In genomic region chr10:124292911-124293640, GRCh38 we compare ENCODE assay signal across 1 cellular context.
TF ChIP-seq lines count a peak whose summit lies in the region.

No MANE protein-coding gene starts in this region.

TF ChIP-seq in GM23338, 12 proteins besides CTCF, POLR2A, EP300 and RAD21:
- TF ChIP-seq, protein P1, sequence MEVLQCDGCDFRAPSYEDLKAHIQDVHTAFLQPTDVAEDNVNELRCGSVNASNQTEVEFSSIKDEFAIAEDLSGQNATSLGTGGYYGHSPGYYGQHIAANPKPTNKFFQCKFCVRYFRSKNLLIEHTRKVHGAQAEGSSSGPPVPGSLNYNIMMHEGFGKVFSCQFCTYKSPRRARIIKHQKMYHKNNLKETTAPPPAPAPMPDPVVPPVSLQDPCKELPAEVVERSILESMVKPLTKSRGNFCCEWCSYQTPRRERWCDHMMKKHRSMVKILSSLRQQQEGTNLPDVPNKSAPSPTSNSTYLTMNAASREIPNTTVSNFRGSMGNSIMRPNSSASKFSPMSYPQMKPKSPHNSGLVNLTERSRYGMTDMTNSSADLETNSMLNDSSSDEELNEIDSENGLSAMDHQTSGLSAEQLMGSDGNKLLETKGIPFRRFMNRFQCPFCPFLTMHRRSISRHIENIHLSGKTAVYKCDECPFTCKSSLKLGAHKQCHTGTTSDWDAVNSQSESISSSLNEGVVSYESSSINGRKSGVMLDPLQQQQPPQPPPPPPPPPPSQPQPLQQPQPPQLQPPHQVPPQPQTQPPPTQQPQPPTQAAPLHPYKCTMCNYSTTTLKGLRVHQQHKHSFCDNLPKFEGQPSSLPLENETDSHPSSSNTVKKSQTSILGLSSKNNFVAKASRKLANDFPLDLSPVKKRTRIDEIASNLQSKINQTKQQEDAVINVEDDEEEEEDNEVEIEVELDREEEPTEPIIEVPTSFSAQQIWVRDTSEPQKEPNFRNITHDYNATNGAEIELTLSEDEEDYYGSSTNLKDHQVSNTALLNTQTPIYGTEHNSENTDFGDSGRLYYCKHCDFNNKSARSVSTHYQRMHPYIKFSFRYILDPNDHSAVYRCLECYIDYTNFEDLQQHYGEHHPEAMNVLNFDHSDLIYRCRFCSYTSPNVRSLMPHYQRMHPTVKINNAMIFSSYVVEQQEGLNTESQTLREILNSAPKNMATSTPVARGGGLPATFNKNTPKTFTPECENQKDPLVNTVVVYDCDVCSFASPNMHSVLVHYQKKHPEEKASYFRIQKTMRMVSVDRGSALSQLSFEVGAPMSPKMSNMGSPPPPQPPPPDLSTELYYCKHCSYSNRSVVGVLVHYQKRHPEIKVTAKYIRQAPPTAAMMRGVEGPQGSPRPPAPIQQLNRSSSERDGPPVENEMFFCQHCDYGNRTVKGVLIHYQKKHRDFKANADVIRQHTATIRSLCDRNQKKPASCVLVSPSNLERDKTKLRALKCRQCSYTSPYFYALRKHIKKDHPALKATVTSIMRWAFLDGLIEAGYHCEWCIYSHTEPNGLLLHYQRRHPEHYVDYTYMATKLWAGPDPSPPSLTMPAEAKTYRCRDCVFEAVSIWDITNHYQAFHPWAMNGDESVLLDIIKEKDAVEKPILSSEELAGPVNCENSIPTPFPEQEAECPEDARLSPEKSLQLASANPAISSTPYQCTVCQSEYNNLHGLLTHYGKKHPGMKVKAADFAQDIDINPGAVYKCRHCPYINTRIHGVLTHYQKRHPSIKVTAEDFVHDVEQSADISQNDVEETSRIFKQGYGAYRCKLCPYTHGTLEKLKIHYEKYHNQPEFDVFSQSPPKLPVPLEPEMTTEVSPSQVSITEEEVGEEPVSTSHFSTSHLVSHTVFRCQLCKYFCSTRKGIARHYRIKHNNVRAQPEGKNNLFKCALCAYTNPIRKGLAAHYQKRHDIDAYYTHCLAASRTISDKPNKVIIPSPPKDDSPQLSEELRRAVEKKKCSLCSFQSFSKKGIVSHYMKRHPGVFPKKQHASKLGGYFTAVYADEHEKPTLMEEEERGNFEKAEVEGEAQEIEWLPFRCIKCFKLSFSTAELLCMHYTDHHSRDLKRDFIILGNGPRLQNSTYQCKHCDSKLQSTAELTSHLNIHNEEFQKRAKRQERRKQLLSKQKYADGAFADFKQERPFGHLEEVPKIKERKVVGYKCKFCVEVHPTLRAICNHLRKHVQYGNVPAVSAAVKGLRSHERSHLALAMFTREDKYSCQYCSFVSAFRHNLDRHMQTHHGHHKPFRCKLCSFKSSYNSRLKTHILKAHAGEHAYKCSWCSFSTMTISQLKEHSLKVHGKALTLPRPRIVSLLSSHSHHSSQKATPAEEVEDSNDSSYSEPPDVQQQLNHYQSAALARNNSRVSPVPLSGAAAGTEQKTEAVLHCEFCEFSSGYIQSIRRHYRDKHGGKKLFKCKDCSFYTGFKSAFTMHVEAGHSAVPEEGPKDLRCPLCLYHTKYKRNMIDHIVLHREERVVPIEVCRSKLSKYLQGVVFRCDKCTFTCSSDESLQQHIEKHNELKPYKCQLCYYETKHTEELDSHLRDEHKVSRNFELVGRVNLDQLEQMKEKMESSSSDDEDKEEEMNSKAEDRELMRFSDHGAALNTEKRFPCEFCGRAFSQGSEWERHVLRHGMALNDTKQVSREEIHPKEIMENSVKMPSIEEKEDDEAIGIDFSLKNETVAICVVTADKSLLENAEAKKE (CRISPR knock-in tag; IDR thresholded peaks at IDR 0.05), result no peak
- TF ChIP-seq, protein P2, sequence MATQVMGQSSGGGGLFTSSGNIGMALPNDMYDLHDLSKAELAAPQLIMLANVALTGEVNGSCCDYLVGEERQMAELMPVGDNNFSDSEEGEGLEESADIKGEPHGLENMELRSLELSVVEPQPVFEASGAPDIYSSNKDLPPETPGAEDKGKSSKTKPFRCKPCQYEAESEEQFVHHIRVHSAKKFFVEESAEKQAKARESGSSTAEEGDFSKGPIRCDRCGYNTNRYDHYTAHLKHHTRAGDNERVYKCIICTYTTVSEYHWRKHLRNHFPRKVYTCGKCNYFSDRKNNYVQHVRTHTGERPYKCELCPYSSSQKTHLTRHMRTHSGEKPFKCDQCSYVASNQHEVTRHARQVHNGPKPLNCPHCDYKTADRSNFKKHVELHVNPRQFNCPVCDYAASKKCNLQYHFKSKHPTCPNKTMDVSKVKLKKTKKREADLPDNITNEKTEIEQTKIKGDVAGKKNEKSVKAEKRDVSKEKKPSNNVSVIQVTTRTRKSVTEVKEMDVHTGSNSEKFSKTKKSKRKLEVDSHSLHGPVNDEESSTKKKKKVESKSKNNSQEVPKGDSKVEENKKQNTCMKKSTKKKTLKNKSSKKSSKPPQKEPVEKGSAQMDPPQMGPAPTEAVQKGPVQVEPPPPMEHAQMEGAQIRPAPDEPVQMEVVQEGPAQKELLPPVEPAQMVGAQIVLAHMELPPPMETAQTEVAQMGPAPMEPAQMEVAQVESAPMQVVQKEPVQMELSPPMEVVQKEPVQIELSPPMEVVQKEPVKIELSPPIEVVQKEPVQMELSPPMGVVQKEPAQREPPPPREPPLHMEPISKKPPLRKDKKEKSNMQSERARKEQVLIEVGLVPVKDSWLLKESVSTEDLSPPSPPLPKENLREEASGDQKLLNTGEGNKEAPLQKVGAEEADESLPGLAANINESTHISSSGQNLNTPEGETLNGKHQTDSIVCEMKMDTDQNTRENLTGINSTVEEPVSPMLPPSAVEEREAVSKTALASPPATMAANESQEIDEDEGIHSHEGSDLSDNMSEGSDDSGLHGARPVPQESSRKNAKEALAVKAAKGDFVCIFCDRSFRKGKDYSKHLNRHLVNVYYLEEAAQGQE (IDR thresholded peaks at IDR 0.05; ENCODE audit: unreplicated experiment), result no peak
- TF ChIP-seq JUNB (IDR thresholded peaks at IDR 0.05; ENCODE audit: unreplicated experiment) (no peak), EZH2phosphoT487 (IDR thresholded peaks at IDR 0.05; ENCODE audit: unreplicated experiment) (no peak), ZNF331 (CRISPR knock-in tag; IDR thresholded peaks at IDR 0.05; ENCODE audit: low read depth) (no peak), EZH2 (IDR thresholded peaks at IDR 0.05; ENCODE audit: low read depth, unreplicated experiment) (no peak), STAT1 (IDR thresholded peaks at IDR 0.05; ENCODE audit: unreplicated experiment) (no peak), ZNF114 (CRISPR knock-in tag; IDR thresholded peaks at IDR 0.05) (no peak), CREB1 (CRISPR knock-in tag; IDR thresholded peaks at IDR 0.05; ENCODE audit: low read depth) (no peak), NANOG (IDR thresholded peaks at IDR 0.05; ENCODE audit: borderline replicate concordance) (no peak), POLR2AphosphoS5 (IDR thresholded peaks at IDR 0.05; ENCODE audit: low read depth) (no peak)
- TF ChIP-seq, protein P3, sequence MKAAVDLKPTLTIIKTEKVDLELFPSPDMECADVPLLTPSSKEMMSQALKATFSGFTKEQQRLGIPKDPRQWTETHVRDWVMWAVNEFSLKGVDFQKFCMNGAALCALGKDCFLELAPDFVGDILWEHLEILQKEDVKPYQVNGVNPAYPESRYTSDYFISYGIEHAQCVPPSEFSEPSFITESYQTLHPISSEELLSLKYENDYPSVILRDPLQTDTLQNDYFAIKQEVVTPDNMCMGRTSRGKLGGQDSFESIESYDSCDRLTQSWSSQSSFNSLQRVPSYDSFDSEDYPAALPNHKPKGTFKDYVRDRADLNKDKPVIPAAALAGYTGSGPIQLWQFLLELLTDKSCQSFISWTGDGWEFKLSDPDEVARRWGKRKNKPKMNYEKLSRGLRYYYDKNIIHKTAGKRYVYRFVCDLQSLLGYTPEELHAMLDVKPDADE (IDR thresholded peaks at IDR 0.05), result no peak
TF ChIP-seq in GM23338: peak in this region for 0.
